ENCODE assay signal across 28 cellular contexts in the genomic region with DNA sequence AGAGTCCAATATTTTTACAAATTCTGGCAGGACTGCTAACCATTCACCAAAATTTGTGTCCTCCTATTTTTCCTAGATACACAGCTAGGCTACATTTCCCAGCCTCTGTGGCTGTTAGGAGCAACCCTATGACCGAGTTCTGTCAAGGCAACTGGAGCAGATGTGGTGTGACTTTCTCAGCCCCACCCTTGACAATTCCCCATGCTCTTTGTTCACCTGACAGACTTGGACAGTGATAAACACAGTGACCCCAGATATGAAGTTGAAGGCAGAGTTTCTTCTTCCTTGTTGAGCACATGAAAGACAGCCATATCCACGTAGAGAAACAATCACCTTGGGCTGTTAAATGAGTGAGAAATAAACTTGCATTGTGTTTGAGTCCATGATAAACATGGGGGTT.
"Had no signal": no experiment of that assay in that cellular context is flagged by ENCODE, and none has a peak within 500 bp of the region (broad histone marks: within the 10 kb centered on the region; RNA-seq: fewer than 3 reads in every experiment).

No MANE protein-coding gene starts in this region.

- H3K36me3 ChIP-seq: neural progenitor cell, ovary, right lobe of liver, sigmoid colon, spleen, suprapubic skin, tibial artery, transverse colon, vagina had no signal

- H3K4me3 ChIP-seq: neural progenitor cell, ovary, psoas muscle, right lobe of liver, sigmoid colon, smooth muscle cell, spleen, suprapubic skin, testis, tibial artery, transverse colon, vagina had no signal

- H3K9me3 ChIP-seq: ovary, psoas muscle, right lobe of liver, sigmoid colon, spleen, suprapubic skin, testis, tibial artery, transverse colon, vagina had no signal

- H3K4me1 ChIP-seq: parathyroid adenoma, psoas muscle, right lobe of liver, sigmoid colon, spleen, suprapubic skin, testis, tibial artery, transverse colon, vagina had no signal

- H3K27me3 ChIP-seq: neural progenitor cell, ovary, right lobe of liver, sigmoid colon, spleen, suprapubic skin, testis, tibial artery, transverse colon, vagina had no signal

- ATAC-seq: natural killer cell; psoas muscle; right cardiac atrium; right lobe of liver; stimulated activated memory B cell treated with anti-CD40 and anti-IgM and Interleukin-4, amounts not matched to agents 10 μg/mL and 1 μg/mL and 100 μg/mL, for 72 hours; stimulated activated naive CD8-positive, alpha-beta T cell treated with anti-CD3 and anti-CD28 coated beads, Interleukin-15, amount 100 ng/mL, for 72 hours; stimulated activated naive CD8-positive, alpha-beta T cell treated with anti-CD3 and anti-CD28 coated beads, Interleukin-15, Interleukin-2, amounts not matched to agents 100 U/mL and 50 U/mL, for 24 hours had no signal

- H3K79me2 ChIP-seq: parathyroid adenoma had no signal

- H3K9ac ChIP-seq: neural progenitor cell, parathyroid adenoma had no signal

- DNase-seq: natural killer cell; occipital lobe; ovary; posterior cingulate gyrus; psoas muscle; right cardiac atrium; right lobe of liver; sigmoid colon; spleen; stimulated activated CD4-positive, alpha-beta T cell treated with anti-CD3 and anti-CD28 coated beads, Interleukin-12 subunit alpha, Interleukin-12 subunit beta, amount 100 ng/mL, for 4 hours; stimulated activated CD4-positive, alpha-beta T cell treated with anti-CD3 and anti-CD28 coated beads, Interleukin-1b, Interleukin-23, amount 100 ng/mL, for 48 hours; stimulated activated CD4-positive, alpha-beta T cell treated with anti-CD3 and anti-CD28 coated beads, Interleukin-4, amount 100 ng/mL, for 1 hour; stimulated activated CD4-positive, alpha-beta T cell treated with anti-CD3 and anti-CD28 coated beads, Interleukin-4, amount 100 ng/mL, for 4 hours; stimulated activated CD8-positive, alpha-beta memory T cell treated with anti-CD3 and anti-CD28 coated beads, Interleukin-4, amount 100 ng/mL, for 48 hours; stimulated activated naive CD4-positive, alpha-beta T cell; stimulated activated naive CD8-positive, alpha-beta T cell treated with anti-CD3 and anti-CD28 coated beads, Interleukin-15, amount 100 ng/mL, for 72 hours; stimulated activated naive CD8-positive, alpha-beta T cell treated with anti-CD3 and anti-CD28 coated beads, Interleukin-15, Interleukin-2, amounts not matched to agents 100 U/mL and 50 U/mL, for 24 hours; substantia nigra; testis; tibial artery; transverse colon had no signal

- H3K4me2 ChIP-seq: neural progenitor cell, smooth muscle cell had no signal

- H2AFZ ChIP-seq: neural progenitor cell, parathyroid adenoma had no signal

- H3K27ac ChIP-seq: neural progenitor cell, ovary, parathyroid adenoma, psoas muscle, right lobe of liver, sigmoid colon, spleen, suprapubic skin, testis, tibial artery, transverse colon, vagina had no signal

- FAIRE-seq: urothelium cell line had no signal
